In genomic region chr22:35322893-35323292, GRCh38 we compare ENCODE assay signal across 31 cellular contexts.
"Had no signal": no experiment of that assay in that cellular context is flagged by ENCODE, and none has a peak within 500 bp of the region (broad histone marks: within the 10 kb centered on the region; RNA-seq: fewer than 3 reads in every experiment).

No MANE protein-coding gene starts in this region.

- H3K27me3 Mint-ChIP-seq: dendritic cell treated with granulocyte-macrophage colony-stimulating factor and Interleukin-4, amounts not matched to agents 40 ng/mL and 50 ng/mL, for 4 days; naive B cell; natural killer cell treated with Interleukin-12 subunit alpha and Interleukin-12 subunit beta and Interleukin-15 and Interleukin-18, amount 100 ng/mL, for 72 hours; progenitor cell of endocrine pancreas; stimulated activated memory B cell treated with anti-CD40 and anti-IgM and Interleukin-4, amounts not matched to agents 10 μg/mL and 1 μg/mL and 100 μg/mL, for 72 hours had no signal

- DNase-seq: central memory CD4-positive, alpha-beta T cell; colonic mucosa; effector CD8-positive, alpha-beta T cell; endodermal cell; foreskin keratinocyte; glutamatergic neuron; hypothalamus; immature natural killer cell; islet precursor cell; kidney glomerular epithelial cell; mesenchymal stem cell; mucosa of descending colon; naive B cell; nucleus accumbens; spleen; stimulated activated CD4-positive, alpha-beta T cell treated with anti-CD3 and anti-CD28 coated beads, Interleukin-4, amount 100 ng/mL, for 4 hours; stimulated activated naive CD8-positive, alpha-beta T cell treated with anti-CD3 and anti-CD28 coated beads, Interleukin-15, Interleukin-2, amounts not matched to agents 100 U/mL and 50 U/mL, for 24 hours; substantia nigra; testis; uterus had no signal

- ATAC-seq: foreskin keratinocyte; stimulated activated memory B cell treated with anti-CD40 and anti-IgM and Interleukin-4, amounts not matched to agents 10 μg/mL and 1 μg/mL and 100 μg/mL, for 72 hours; stimulated activated naive CD8-positive, alpha-beta T cell treated with anti-CD3 and anti-CD28 coated beads, Interleukin-15, Interleukin-2, amounts not matched to agents 100 U/mL and 50 U/mL, for 24 hours had no signal

- H3K4me3 Mint-ChIP-seq: dendritic cell treated with granulocyte-macrophage colony-stimulating factor and Interleukin-4, amounts not matched to agents 40 ng/mL and 50 ng/mL, for 4 days; endodermal cell; immature natural killer cell; mesothelial cell of epicardium; natural killer cell treated with Interleukin-12 subunit alpha and Interleukin-12 subunit beta and Interleukin-15 and Interleukin-18, amount 100 ng/mL, for 72 hours; neural crest cell; stimulated activated memory B cell treated with anti-CD40 and anti-IgM and Interleukin-4, amounts not matched to agents 10 μg/mL and 1 μg/mL and 100 μg/mL, for 72 hours had no signal

- H3K4me3 ChIP-seq: colonic mucosa, esophagus muscularis mucosa, mucosa of descending colon, skin epidermis, spleen, testis, tibial nerve, upper lobe of left lung, uterus had no signal

- H3K27ac ChIP-seq: colonic mucosa, esophagus muscularis mucosa, foreskin keratinocyte, parathyroid adenoma, skin epidermis, spleen, testis, tibial nerve, upper lobe of left lung, uterus had no signal

- H3K9me3 Mint-ChIP-seq: dendritic cell treated with granulocyte-macrophage colony-stimulating factor and Interleukin-4, amounts not matched to agents 40 ng/mL and 50 ng/mL, for 4 days; endodermal cell; immature natural killer cell; mesothelial cell of epicardium; naive B cell; natural killer cell treated with Interleukin-12 subunit alpha and Interleukin-12 subunit beta and Interleukin-15 and Interleukin-18, amount 100 ng/mL, for 72 hours; neural crest cell; stimulated activated memory B cell treated with anti-CD40 and anti-IgM and Interleukin-4, amounts not matched to agents 10 μg/mL and 1 μg/mL and 100 μg/mL, for 72 hours had no signal

- H3K4me1 Mint-ChIP-seq: endodermal cell, immature natural killer cell, mesothelial cell of epicardium, neural crest cell had no signal

- H3K36me3 ChIP-seq: uterus had no signal

- H3K9me3 ChIP-seq: colonic mucosa, esophagus muscularis mucosa, mucosa of descending colon, spleen, testis, tibial nerve, upper lobe of left lung, uterus had no signal

- H3K27ac Mint-ChIP-seq: dendritic cell treated with granulocyte-macrophage colony-stimulating factor and Interleukin-4, amounts not matched to agents 40 ng/mL and 50 ng/mL, for 4 days; endodermal cell; mesothelial cell of epicardium; natural killer cell treated with Interleukin-12 subunit alpha and Interleukin-12 subunit beta and Interleukin-15 and Interleukin-18, amount 100 ng/mL, for 72 hours; progenitor cell of endocrine pancreas; stimulated activated memory B cell treated with anti-CD40 and anti-IgM and Interleukin-4, amounts not matched to agents 10 μg/mL and 1 μg/mL and 100 μg/mL, for 72 hours had no signal

- H3K27me3 ChIP-seq: colonic mucosa, esophagus muscularis mucosa, foreskin keratinocyte, spleen, testis, tibial nerve, upper lobe of left lung, uterus had no signal

- H3K4me1 ChIP-seq: colonic mucosa, foreskin keratinocyte, parathyroid adenoma, testis, tibial nerve, uterus had no signal
